In the genomic region with DNA sequence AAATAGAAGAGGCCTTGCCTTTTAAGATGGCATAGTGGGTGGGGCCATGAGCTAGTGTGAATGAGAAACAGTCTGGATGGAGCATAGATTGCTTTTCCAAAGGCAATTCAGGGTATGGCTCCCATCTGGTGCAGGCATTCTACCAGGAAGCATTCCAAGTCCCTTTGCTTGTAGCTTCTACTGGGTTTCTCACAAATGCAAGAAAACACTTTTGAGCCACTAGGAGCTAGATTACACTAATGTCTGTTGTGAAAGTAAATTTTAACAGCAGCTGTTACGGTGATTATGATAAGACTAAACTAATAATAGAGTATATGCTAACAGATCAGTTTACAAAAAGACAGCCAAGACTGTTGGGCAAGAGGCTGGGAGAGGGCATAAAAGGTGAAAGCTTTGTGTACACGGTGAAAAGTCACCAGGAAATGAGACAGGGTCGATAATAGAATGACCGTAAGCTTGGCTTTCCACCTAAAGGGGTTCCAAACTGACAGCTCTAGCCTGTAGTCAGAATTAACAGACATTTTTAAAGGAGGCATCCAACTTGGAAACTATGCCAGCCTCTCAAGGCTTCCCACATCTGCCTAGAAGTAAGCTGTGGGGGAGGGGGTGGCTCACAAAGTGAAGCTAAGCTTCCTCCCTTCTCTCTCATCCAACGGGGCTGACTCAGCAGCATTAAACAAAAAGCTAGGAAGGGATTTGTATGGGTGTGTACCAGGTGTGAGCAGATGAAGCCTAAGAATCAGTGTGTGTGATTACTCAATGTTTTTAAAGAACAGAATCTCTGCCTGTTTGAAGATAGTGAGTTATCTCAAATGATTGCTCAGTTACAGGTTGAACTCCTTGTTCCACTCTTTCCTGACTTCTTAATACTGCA, we compare ENCODE assay signal across 8 cellular contexts.
A peak's percentile ranks its signal among the peaks of the same experiment; 100 is the strongest.
DNase-seq lines count a peak whose midpoint lies in the region; ATAC-seq and TF ChIP-seq lines count a peak whose summit lies in the region.

No MANE protein-coding gene starts in this region.

- H3K4me3 ChIP-seq in Peyer's patch (no peak overlapping the region), gastroesophageal sphincter (peak overlapping the region; percentile 4 to 13), skeletal muscle cell (ENCODE audit: low read depth, low read length) (no peak overlapping the region)

- no peaks in the 10 kb centered on the region for H3K36me3 ChIP-seq in Peyer's patch
- H3K36me3 ChIP-seq in gastroesophageal sphincter, result no peaks in the 10 kb centered on the region

- no peak for TF ChIP-seq EP300 in gastroesophageal sphincter (IDR thresholded peaks at IDR 0.05)

- H3K27me3 ChIP-seq in Peyer's patch (no peaks in the 10 kb centered on the region), gastroesophageal sphincter (no peaks in the 10 kb centered on the region)

- H3K4me1 ChIP-seq in Peyer's patch (peaks cover 0 to 19% (median 0%) of the 10 kb centered on the region in 4 donors), gastroesophageal sphincter (peaks cover 3 to 19% (median 12%) of the 10 kb centered on the region in 3 donors)

- ATAC-seq in gastroesophageal sphincter (peak; percentile 76), HG03520 (IDR thresholded peaks at IDR 0.05; ENCODE audit: unreplicated experiment) (no peak)

- TF ChIP-seq POLR2A in Peyer's patch (IDR thresholded peaks at IDR 0.05) (no peak), gastroesophageal sphincter (IDR thresholded peaks at IDR 0.05) (no peak)

- DNase-seq in HCEC 1CT, result peak; percentile 77
- DNase-seq in Peyer's patch, result no peak
- DNase-seq in skeletal muscle cell (ENCODE audit: low read depth), result peak; percentile 41
- no peak for DNase-seq in stimulated activated CD4-positive, alpha-beta T cell treated with anti-CD3 and anti-CD28 coated beads, Interleukin-4, amount 100 ng/mL, for 4 hours
- DNase-seq in activated CD4-positive, alpha-beta T cell treated with anti-CD3 and anti-CD28 coated beads, Interleukin-2, amount 50 U/mL, for 1 hour, result no peak
- no peak for DNase-seq in HUDEP-2 (lab: John Stamatoyannopoulos, UW; ENCODE audit: unreplicated experiment in 76 of 76)

- H3K9me3 ChIP-seq in Peyer's patch, result peaks cover 0 to 19% (median 0%) of the 10 kb centered on the region in 4 donors
- H3K9me3 ChIP-seq in gastroesophageal sphincter, result peaks cover 0 to 9% (median 0%) of the 10 kb centered on the region in 3 donors

- 8 to 13% methylated on average over 5 of the region's 5 CpGs for WGBS in gastroesophageal sphincter (ENCODE audit: low coverage in 1 of 2), 2 donors

- TF ChIP-seq CTCF in Peyer's patch (IDR thresholded peaks at IDR 0.05) (peak in 1 of 6 experiments; percentile 11), gastroesophageal sphincter (IDR thresholded peaks at IDR 0.05) (peak in 2 of 4 experiments; percentile 13 to 20)

- H3K27ac ChIP-seq in Peyer's patch, result peak overlapping the region in 3 of 4 donors; percentile 22 to 65 (median 62)
- peak overlapping the region; percentile 36 to 79 (median 72) for H3K27ac ChIP-seq in gastroesophageal sphincter

Comparison
In these comparisons a context has a peak if more than half of its experiments do, and no peak if none do; other contexts are left out.
1. DNase-seq: peak in HCEC 1CT (single experiment) and skeletal muscle cell (single experiment); none in Peyer's patch (0 of 3), stimulated activated CD4-positive, alpha-beta T cell treated with anti-CD3 and anti-CD28 coated beads, Interleukin-4, amount 100 ng/mL, for 4 hours (0 of 2), activated CD4-positive, alpha-beta T cell treated with anti-CD3 and anti-CD28 coated beads, Interleukin-2, amount 50 U/mL, for 1 hour (single experiment) and HUDEP-2 (0 of 76).
2. H3K4me3 ChIP-seq: peak in gastroesophageal sphincter (2 of 2); none in Peyer's patch (0 of 4) and skeletal muscle cell (single experiment).